8 cellular contexts compared by ENCODE assay signal in the genomic region with DNA sequence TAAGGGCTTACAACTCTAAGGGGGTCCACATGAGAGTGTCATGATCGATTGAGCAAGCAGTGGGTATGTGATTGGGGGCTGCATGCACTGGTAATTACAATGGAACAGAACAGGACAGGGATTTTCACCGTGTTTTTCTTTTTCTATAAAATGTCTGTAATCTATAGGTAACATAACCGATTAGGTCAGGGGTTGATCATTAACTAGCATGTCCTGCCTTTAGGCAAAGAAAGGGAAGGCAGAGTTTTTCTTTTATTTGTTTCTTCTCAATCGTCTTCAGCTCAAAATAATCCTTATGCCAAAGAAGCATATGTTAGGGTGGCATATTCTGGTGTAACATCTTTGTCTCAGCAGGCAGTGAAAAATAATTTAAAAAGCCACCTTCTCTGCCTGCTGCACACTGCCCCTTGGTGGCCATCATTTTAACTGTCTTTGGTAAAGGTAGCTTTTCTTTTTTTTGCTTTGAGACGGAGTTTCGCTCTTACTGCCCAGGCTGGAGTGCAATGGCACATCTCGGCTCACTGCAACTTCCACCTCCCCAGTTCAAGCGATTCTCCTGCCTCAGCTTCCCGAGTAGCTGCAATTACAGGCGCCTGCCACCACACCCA. TPM values are rescaled to one million over a fixed set of nuclear protein-coding genes. Genes with fewer than 3 reads are reported as not detected.
DNase-seq lines count a peak whose midpoint lies in the region; ATAC-seq, FAIRE-seq and TF ChIP-seq lines count a peak whose summit lies in the region.

No MANE protein-coding gene starts in this region.

- H3K4me2 ChIP-seq in H1 (ENCODE audit: insufficient read depth in 1 of 2, low read depth in 2 of 2, low read length in 2 of 2) (no peak overlapping the region), neural cell (ENCODE audit: low read length) (no peak overlapping the region)

- H3K9ac ChIP-seq in H1 (replicated peaks in 1 of 4; ENCODE audit: extremely low read depth in 1 of 4, low read depth in 3 of 4, low read length in 3 of 4) (no peak overlapping the region), neural cell (ENCODE audit: low read length) (no peak overlapping the region)

- DNase-seq in CD4-positive, alpha-beta memory T cell: peak; percentile 47 to 74 (median 56)
- DNase-seq in HL-60 (ENCODE audit: low read depth in 1 of 2, low spot score in 1 of 2) (peak in 1 of 2 experiments; percentile 28), activated B cell treated with CpG ODN at 0.5 μM for 24 hours (peak; percentile 22), H1 (ENCODE audit: low read depth in 1 of 2, low spot score in 2 of 2) (no peak), DMS114 treated with DMSO at 0.1 percent for 48 hours (lab: John Stamatoyannopoulos, UW; ENCODE audit: unreplicated experiment) (no peak), cortex of kidney (lab: John Stamatoyannopoulos, UW) (no peak)

- no peak overlapping the region for H3K23ac ChIP-seq in H1 (ENCODE audit: insufficient read length)

- ATAC-seq in GM19025 (IDR thresholded peaks at IDR 0.05; ENCODE audit: low read depth, unreplicated experiment): peak; percentile 66
- ATAC-seq in activated B cell treated with CpG ODN at 0.5 μM for 24 hours (ENCODE audit: low read depth): peak; percentile 99

- no peak overlapping the region for H3K4ac ChIP-seq in H1 (replicated peaks; ENCODE audit: insufficient read length, low read depth, low read length)

- H3F3A ChIP-seq in neural cell (ENCODE audit: insufficient read depth, low read length, poor library complexity, severe bottlenecking): no peaks in the 10 kb centered on the region

- H3K79me1 ChIP-seq in H1 (ENCODE audit: low read depth, low read length): peaks cover 2% of the 10 kb centered on the region; the same call in 1 of the 2 replicates

- no peak overlapping the region for H3K18ac ChIP-seq in H1 (ENCODE audit: extremely low read depth, low read length)

- H3K4me3 ChIP-seq in CD4-positive, alpha-beta memory T cell (ENCODE audit: low read length in 2 of 2): no peak overlapping the region
- H3K4me3 ChIP-seq in HL-60 (replicated peaks; ENCODE audit: insufficient read depth, low read length) (no peak overlapping the region), H1 (ENCODE audit: extremely low read depth in 1 of 4, insufficient read depth in 2 of 4, low read depth in 3 of 4, low read length in 4 of 4) (no peak overlapping the region), neural cell (ENCODE audit: low read length) (no peak overlapping the region)

- H3K9me2 ChIP-seq in neural cell (ENCODE audit: insufficient read depth, low read length): no peaks in the 10 kb centered on the region

- H4K20me1 ChIP-seq in H1 (replicated peaks in 1 of 2; ENCODE audit: control insufficient read depth in 1 of 2, insufficient read depth in 2 of 2, low read length in 2 of 2): no peaks in the 10 kb centered on the region
- H4K20me1 ChIP-seq in neural cell (ENCODE audit: insufficient read depth): no peaks in the 10 kb centered on the region

- H3K36me3 Mint-ChIP-seq in CD4-positive, alpha-beta memory T cell: peaks cover 8 to 10% of the 10 kb centered on the region in 2 donors
- H3K36me3 Mint-ChIP-seq in activated B cell treated with CpG ODN at 0.5 μM for 24 hours (ENCODE audit: low read depth): peaks cover 3% of the 10 kb centered on the region

- H3K4me3 Mint-ChIP-seq in CD4-positive, alpha-beta memory T cell: peak overlapping the region in 1 of 8 donors; percentile 12
- H3K4me3 Mint-ChIP-seq in activated B cell treated with CpG ODN at 0.5 μM for 24 hours: no peak overlapping the region

- H2BK20ac ChIP-seq in H1 (ENCODE audit: low read length): no peak overlapping the region

- peaks cover 11% of the 10 kb centered on the region for H3K4me1 ChIP-seq in CD4-positive, alpha-beta memory T cell (ENCODE audit: insufficient read depth, low read length)
- peaks cover 8 to 13% (median 11%) of the 10 kb centered on the region in 4 experiments; a peak in 6 of 7 replicates for H3K4me1 ChIP-seq in H1 (replicated peaks in 1 of 4; ENCODE audit: control insufficient read depth in 3 of 4, insufficient read depth in 4 of 4, low read length in 3 of 4)

- POLR2A ChIA-PET in CD4-positive, alpha-beta memory T cell (lab: Charles Lee; ENCODE audit: partially characterized antibody): interaction anchor here (0.8 to 5.6 kb wide), 18 partner anchors 8 to 214 kb away, joined by 3 to 66 read pairs (median 4); partner anchors contain the start of genes CEP43 and RNASET2
- POLR2A ChIA-PET in activated B cell treated with CpG ODN at 0.5 μM for 24 hours (lab: Charles Lee) (interaction anchor here (0.6 to 2.4 kb wide), 10 partner anchors 20 to 648 kb away, joined by 3 to 24 read pairs (median 7); partner anchors contain the start of gene RNASET2), H1 (lab: Charles Lee; ENCODE audit: partially characterized antibody) (interaction anchor here (0.8 to 2.0 kb wide), 4 partner anchors 8 to 32 kb away, joined by 3 to 6 read pairs (median 4); partner anchors contain the start of gene CEP43)

- no peak overlapping the region for H3K14ac ChIP-seq in H1 (ENCODE audit: insufficient read length)

- CTCF ChIA-PET in CD4-positive, alpha-beta memory T cell (lab: Charles Lee; ENCODE audit: partially characterized antibody): interaction anchor here (0.6 to 6.8 kb wide), 53 partner anchors 10 to 714 kb away, joined by 3 to 244 read pairs (median 5); partner anchors contain the start of genes CCR6, CEP43 and RNASET2
- CTCF ChIA-PET in activated B cell treated with CpG ODN at 0.5 μM for 24 hours (lab: Charles Lee): interaction anchor here (0.7 to 3.5 kb wide), 34 partner anchors 9 to 533 kb away, joined by 3 to 80 read pairs (median 6); partner anchors contain the start of genes CCR6, CEP43, RNASET2 and UNC93A
- CTCF ChIA-PET in H1 (lab: Charles Lee; ENCODE audit: partially characterized antibody): interaction anchor here (0.6 to 4.3 kb wide), 50 partner anchors 8 to 513 kb away, joined by 3 to 46 read pairs (median 4); partner anchors contain the start of gene RNASET2

- H2AFZ ChIP-seq in H1 (ENCODE audit: low read length): no peak overlapping the region
- no peak overlapping the region for H2AFZ ChIP-seq in neural cell (ENCODE audit: low read depth, low read length)

- no peak for TF ChIP-seq POLR2A in H1 (IDR thresholded peaks at IDR 0.05; ENCODE audit: control extremely low read depth in 1 of 2, low read depth in 2 of 2, low read length in 2 of 2)

- H4K91ac ChIP-seq in H1 (replicated peaks; ENCODE audit: insufficient read length, low read length): no peak overlapping the region

- H2BK120ac ChIP-seq in H1 (replicated peaks; ENCODE audit: low read depth, low read length): no peak overlapping the region

- no peaks in the 10 kb centered on the region for H3K36me3 ChIP-seq in CD4-positive, alpha-beta memory T cell (ENCODE audit: insufficient read depth, low read length)
- H3K36me3 ChIP-seq in H1 (ENCODE audit: control insufficient read depth in 2 of 4, insufficient read depth in 4 of 4, low read length in 3 of 4) (peaks cover 0 to 14% (median 5%) of the 10 kb centered on the region in 4 experiments; a peak in 5 of 8 replicates), neural cell (ENCODE audit: insufficient read depth, low read length) (no peaks in the 10 kb centered on the region)

- H3K23me2 ChIP-seq in H1 (ENCODE audit: low read depth, low read length): no peaks in the 10 kb centered on the region

- H4K5ac ChIP-seq in H1 (ENCODE audit: insufficient read length, low read depth, low read length): no peak overlapping the region

- no peak overlapping the region for H2BK12ac ChIP-seq in H1 (ENCODE audit: low read depth, low read length)

- H2AK5ac ChIP-seq in H1 (ENCODE audit: low read depth, low read length): no peak overlapping the region

- no peak overlapping the region for H4K8ac ChIP-seq in H1 (ENCODE audit: extremely low read depth, insufficient read depth, low read length)

- H2BK5ac ChIP-seq in H1 (ENCODE audit: low read depth, low read length): no peak overlapping the region

- no peak for FAIRE-seq in H1 (lab: Jason Lieb, UNC)

- H3K9me3 ChIP-seq in CD4-positive, alpha-beta memory T cell (ENCODE audit: control insufficient read depth in 1 of 2, low read length in 2 of 2): no peaks in the 10 kb centered on the region
- H3K9me3 ChIP-seq in H1 (ENCODE audit: insufficient read depth in 2 of 2, low read depth in 1 of 2, low read length in 1 of 2): no peaks in the 10 kb centered on the region
- peaks cover under 1% of the 10 kb centered on the region for H3K9me3 ChIP-seq in neural cell (ENCODE audit: low read length)

- TF ChIP-seq EP300 in H1 (IDR thresholded peaks at IDR 0.05; ENCODE audit: borderline replicate concordance in 1 of 2, low read depth in 2 of 2, low read length in 2 of 2) (no peak), neural cell (conservative IDR thresholded peaks at IDR 0.05; ENCODE audit: poor library complexity, severe bottlenecking) (no peak)

- TF ChIP-seq RAD21 in H1 (IDR thresholded peaks at IDR 0.05 in 1 of 2, conservative IDR thresholded peaks at IDR 0.05 in 1 of 2; ENCODE audit: low read depth in 2 of 2, low read length in 2 of 2): peak; percentile 62
- TF ChIP-seq RAD21 in neural cell (conservative IDR thresholded peaks at IDR 0.05): peak; percentile 71

- H3K27me3 Mint-ChIP-seq in CD4-positive, alpha-beta memory T cell: no peaks in the 10 kb centered on the region
- H3K27me3 Mint-ChIP-seq in activated B cell treated with CpG ODN at 0.5 μM for 24 hours: no peaks in the 10 kb centered on the region

- WGBS in H1 (ENCODE audit: extremely low coverage in 1 of 2, insufficient coverage in 1 of 2, insufficient read length in 1 of 2, insufficient replicate concordance in 2 of 2, low coverage in 1 of 2, low lambda C conversion rate in 2 of 2, missing lambda C conversion rate in 1 of 2), 2 experiments: 70% methylated on average over 10 of the region's 10 CpGs; no CpG with 5 or more reads in 1 of the 2 experiments

- H3K27ac Mint-ChIP-seq in CD4-positive, alpha-beta memory T cell: peak overlapping the region in 2 of 7 donors; percentile 67 to 78
- no peak overlapping the region for H3K27ac Mint-ChIP-seq in activated B cell treated with CpG ODN at 0.5 μM for 24 hours

- no peaks in the 10 kb centered on the region for H3K27me3 ChIP-seq in CD4-positive, alpha-beta memory T cell (ENCODE audit: insufficient read depth, low read length)
- H3K27me3 ChIP-seq in HL-60 (ENCODE audit: insufficient read depth, poor library complexity, severe bottlenecking) (no peaks in the 10 kb centered on the region), H1 (replicated peaks in 1 of 4; ENCODE audit: control insufficient read depth in 3 of 4, extremely low read depth in 1 of 4, insufficient read depth in 3 of 4, low read length in 3 of 4) (no peaks in the 10 kb centered on the region), neural cell (ENCODE audit: insufficient read depth, low read depth, low read length) (no peaks in the 10 kb centered on the region)

- TF ChIP-seq CTCF in HL-60 (IDR thresholded peaks at IDR 0.05; ENCODE audit: insufficient read depth, low read length): peak; percentile 9
- TF ChIP-seq CTCF in activated B cell treated with CpG ODN at 0.5 μM for 24 hours (IDR thresholded peaks at IDR 0.05): peak; percentile 40
- peak in 2 of 3 experiments; percentile 38 to 54; a peak in 3 of 4 replicates for TF ChIP-seq CTCF in H1 (IDR thresholded peaks at IDR 0.05; ENCODE audit: control extremely low read depth in 1 of 3, insufficient read depth in 1 of 3, low read depth in 1 of 3, low read length in 3 of 3)
- TF ChIP-seq CTCF in neural cell (IDR thresholded peaks at IDR 0.05; ENCODE audit: poor library complexity, severe bottlenecking): peak; percentile 63

- H3K9me3 Mint-ChIP-seq in CD4-positive, alpha-beta memory T cell: no peaks in the 10 kb centered on the region
- H3K9me3 Mint-ChIP-seq in activated B cell treated with CpG ODN at 0.5 μM for 24 hours: no peaks in the 10 kb centered on the region

- intact Hi-C loops in CD4-positive, alpha-beta memory T cell (cut with micrococcal nuclease): loop anchor here (1.0 to 5.0 kb wide), 5 partner anchors 33 to 203 kb away; partner anchors contain the start of gene RNASET2
- intact Hi-C loops in activated B cell treated with CpG ODN at 0.5 μM for 24 hours (cut with micrococcal nuclease): loop anchor here (1.0 to 5.0 kb wide), 8 partner anchors 30 to 298 kb away; no protein-coding TSS in a partner anchor

- no peak overlapping the region for H2BK15ac ChIP-seq in H1 (ENCODE audit: low read length)

- H3K4me1 Mint-ChIP-seq in CD4-positive, alpha-beta memory T cell: peaks cover 20 to 33% (median 24%) of the 10 kb centered on the region in 4 donors
- H3K4me1 Mint-ChIP-seq in activated B cell treated with CpG ODN at 0.5 μM for 24 hours: peaks cover 11% of the 10 kb centered on the region

- H3K27ac ChIP-seq in CD4-positive, alpha-beta memory T cell (ENCODE audit: low read depth, low read length): no peak overlapping the region
- H3K27ac ChIP-seq in HL-60 (replicated peaks) (no peak overlapping the region), H1 (ENCODE audit: low read depth, low read length) (no peak overlapping the region), neural cell (ENCODE audit: low read length) (no peak overlapping the region)

- H3K56ac ChIP-seq in H1 (replicated peaks; ENCODE audit: insufficient read length, low read depth, low read length): no peak overlapping the region

- peaks cover 2 to 32% of the 10 kb centered on the region in 2 experiments; a peak in 3 of 4 replicates for H3K79me2 ChIP-seq in H1 (ENCODE audit: control insufficient read depth in 1 of 2, insufficient read depth in 2 of 2, low read length in 2 of 2)
- H3K79me2 ChIP-seq in neural cell (replicated peaks; ENCODE audit: insufficient read depth, low read length): no peaks in the 10 kb centered on the region

RNA-seq across cellular contexts. Expression of gene CEP43, which starts 9.7 kb away (rescaled TPM):
- 10 to 100 TPM; 19.5 to 24.9 TPM for total RNA-seq in CD4-positive, alpha-beta memory T cell
- 1 to 10 TPM; 4.1 to 4.4 TPM for polyA plus RNA-seq in CD4-positive, alpha-beta memory T cell
- 26.8 and 31.0 TPM in 2 replicates for total RNA-seq in activated B cell treated with CpG ODN at 0.5 μM for 24 hours
- total RNA-seq in H1 (2021; fragmentation: NEBNext Ultra II Directional; extraction: Animal tissue kit (Norgen Biotek cat#: 25700)): 31.2 and 33.8 TPM in 2 replicates
- 9.9 and 12.0 TPM in 2 replicates for polyA plus RNA-seq in H1 (2011; rRNA removed)
- 20.6 TPM for polyA plus RNA-seq in H1 (2011; cell fraction: cytosol; rRNA removed)
- 14.2 TPM for polyA plus RNA-seq in H1 (2011; cell fraction: nucleus; rRNA removed)
- polyA plus RNA-seq in H1 (2012, experiment 1 of 2): 13.6 to 28.7 TPM (median 18.0 TPM) in 4 replicates
- polyA plus RNA-seq in H1 (2012, experiment 2 of 2): 3.0 TPM
- polyA plus RNA-seq in H1 (2013, experiment 1 of 2): 15.2 TPM
- 14.7 TPM for polyA plus RNA-seq in H1 (2013, experiment 2 of 2)
- 11.1 and 11.4 TPM in 2 replicates for polyA minus RNA-seq in H1 (2011; rRNA and poly(A)+ RNA removed)
- 12.2 TPM for polyA minus RNA-seq in H1 (2011; cell fraction: cytosol; rRNA and poly(A)+ RNA removed)
- 23.6 TPM for polyA minus RNA-seq in H1 (2011; cell fraction: nucleus; rRNA and poly(A)+ RNA removed)
- polyA plus RNA-seq in neural cell: 68.1 and 78.2 TPM in 2 replicates
- 45.5 and 47.0 TPM in 2 replicates for polyA minus RNA-seq in neural cell

RNA-seq across cellular contexts. Expression of gene RNASET2, which starts 33.2 kb away (rescaled TPM):
- 100 to 1,000 TPM; 296 to 306 TPM for total RNA-seq in CD4-positive, alpha-beta memory T cell
- polyA plus RNA-seq in CD4-positive, alpha-beta memory T cell: 100 to 1,000 TPM; 544 to 586 TPM
- 118 and 135 TPM in 2 replicates for total RNA-seq in activated B cell treated with CpG ODN at 0.5 μM for 24 hours
- 20.8 and 22.9 TPM in 2 replicates for total RNA-seq in H1 (2021; fragmentation: NEBNext Ultra II Directional; extraction: Animal tissue kit (Norgen Biotek cat#: 25700))
- 15.7 and 20.0 TPM in 2 replicates for polyA plus RNA-seq in H1 (2011; rRNA removed)
- 25.0 TPM for polyA plus RNA-seq in H1 (2011; cell fraction: cytosol; rRNA removed)
- polyA plus RNA-seq in H1 (2011; cell fraction: nucleus; rRNA removed): 20.2 TPM
- 16.6 to 23.1 TPM (median 19.5 TPM) in 4 replicates for polyA plus RNA-seq in H1 (2012, experiment 1 of 2)
- 22.5 TPM for polyA plus RNA-seq in H1 (2012, experiment 2 of 2)
- polyA plus RNA-seq in H1 (2013, experiment 1 of 2): 23.2 TPM
- polyA plus RNA-seq in H1 (2013, experiment 2 of 2): 22.2 TPM
- 8.1 and 12.3 TPM in 2 replicates for polyA minus RNA-seq in H1 (2011; rRNA and poly(A)+ RNA removed)
- polyA minus RNA-seq in H1 (2011; cell fraction: cytosol; rRNA and poly(A)+ RNA removed): 9.6 TPM
- 11.1 TPM for polyA minus RNA-seq in H1 (2011; cell fraction: nucleus; rRNA and poly(A)+ RNA removed)
- polyA plus RNA-seq in neural cell: 68.3 and 73.9 TPM in 2 replicates
- 31.1 and 37.5 TPM in 2 replicates for polyA minus RNA-seq in neural cell

Comparison
In these comparisons a context has a peak if more than half of its experiments do, and no peak if none do; other contexts are left out.
1. DNase-seq: peak in CD4-positive, alpha-beta memory T cell (5 of 5) and activated B cell treated with CpG ODN at 0.5 μM for 24 hours (single experiment); none in H1 (0 of 2), DMS114 treated with DMSO at 0.1 percent for 48 hours (single experiment) and cortex of kidney (single experiment).
2. CTCF ChIP-seq: peak in every context shown above with its lines; median percentile 63 in neural cell; 46 in H1; 40 in activated B cell treated with CpG ODN at 0.5 μM for 24 hours; 9 in HL-60.